In genomic region chrX:5051831-5052491, GRCh38 we compare ENCODE assay signal across 11 cellular contexts.
DNase-seq lines count a peak whose midpoint lies in the region; ATAC-seq and TF ChIP-seq lines count a peak whose summit lies in the region.
"Had no signal": no experiment of that assay in that cellular context is flagged by ENCODE, and none has a peak within 500 bp of the region (broad histone marks: within the 10 kb centered on the region; RNA-seq: fewer than 3 reads in every experiment).

No MANE protein-coding gene starts in this region.

- no peaks in the 10 kb centered on the region for H3K4me1 Mint-ChIP-seq in MCF 10A (ENCODE audit: insufficient read depth, unreplicated experiment)
- H3K4me1 Mint-ChIP-seq: neural crest cell had no signal

- no peak for TF ChIP-seq CTCF in MCF 10A (IDR thresholded peaks at IDR 0.05; ENCODE audit: unreplicated experiment)
- TF ChIP-seq CTCF in tibial artery (IDR thresholded peaks at IDR 0.05) = no peak

- H3K4me3 ChIP-seq in tibial artery = no peak overlapping the region

- H3K27ac Mint-ChIP-seq in MCF 10A (ENCODE audit: low read depth, unreplicated experiment) = peak overlapping the region; percentile 90

- peak; percentile 23 for DNase-seq in LoVo (ENCODE audit: low spot score)
- DNase-seq in MCF 10A (ENCODE audit: unreplicated experiment) = peak; percentile 74
- DNase-seq in inferior parietal cortex (ENCODE audit: extremely low spot score) = peak; percentile 1
- peak; percentile 66 to 85 for DNase-seq in tibial artery
- no peak for DNase-seq in cortex of kidney (lab: John Stamatoyannopoulos, UW)
- no peak for DNase-seq in NCI-H2029 (lab: John Stamatoyannopoulos, UW)
- DNase-seq in dedifferentiated amniotic fluid mesenchymal stem cell (ENCODE audit: extremely low spot score) = no peak
- DNase-seq: NCI-H2171 treated with DMSO at 0.1 percent for 48 hours; stimulated activated naive CD4-positive, alpha-beta T cell treated with Interleukin-2 at 50 U/mL for 16 hours had no signal

- H3K27me3 Mint-ChIP-seq in MCF 10A (ENCODE audit: insufficient read depth, unreplicated experiment) = no peaks in the 10 kb centered on the region

- no peaks in the 10 kb centered on the region for H3K9me3 ChIP-seq in tibial artery

- H3K27me3 ChIP-seq in tibial artery = no peaks in the 10 kb centered on the region

- BruUV-seq in MCF 10A (replicated peaks; lab: Mats Ljungman, UMichigan) = no TSS peak

- H3K36me3 Mint-ChIP-seq in MCF 10A (ENCODE audit: insufficient read depth, unreplicated experiment) = no peaks in the 10 kb centered on the region

- H3K4me3 Mint-ChIP-seq in MCF 10A (ENCODE audit: unreplicated experiment) = peak overlapping the region; percentile 56
- H3K4me3 Mint-ChIP-seq: neural crest cell had no signal

- CTCF ChIA-PET in MCF 10A (lab: Yijun Ruan, JAX) = interaction anchor here (0.5 kb wide), 1 partner anchor 14 kb away, joined by 3 read pairs; no protein-coding TSS in a partner anchor

- H3K27ac ChIP-seq in tibial artery = peak overlapping the region; percentile 70 to 75

- H3K4me1 ChIP-seq in tibial artery = peaks cover 0 to 10% (median 0%) of the 10 kb centered on the region in 4 donors

- peaks cover 14% of the 10 kb centered on the region for H3K9me3 Mint-ChIP-seq in MCF 10A (ENCODE audit: unreplicated experiment)

- ATAC-seq in HG03432 (IDR thresholded peaks at IDR 0.05; ENCODE audit: unreplicated experiment) = no peak

- intact Hi-C loops in MCF 10A (cut with micrococcal nuclease) (no loop called here), tibial artery (cut with DNase I; ENCODE audit: low total_unique reads) (no loop called here)

- H3K36me3 ChIP-seq in tibial artery = no peaks in the 10 kb centered on the region

- POLR2A ChIA-PET in MCF 10A (lab: Yijun Ruan, JAX) = no interaction called here

Comparison
In these comparisons a context has a peak if more than half of its experiments do, and no peak if none do; other contexts are left out.
1. DNase-seq: peak in LoVo (single experiment), MCF 10A (single experiment), inferior parietal cortex (single experiment) and tibial artery (2 of 2); none in cortex of kidney (single experiment), NCI-H2029 (single experiment) and dedifferentiated amniotic fluid mesenchymal stem cell (single experiment).